Comparison of ENCODE assay signal across 17 cellular contexts in the genomic region with DNA sequence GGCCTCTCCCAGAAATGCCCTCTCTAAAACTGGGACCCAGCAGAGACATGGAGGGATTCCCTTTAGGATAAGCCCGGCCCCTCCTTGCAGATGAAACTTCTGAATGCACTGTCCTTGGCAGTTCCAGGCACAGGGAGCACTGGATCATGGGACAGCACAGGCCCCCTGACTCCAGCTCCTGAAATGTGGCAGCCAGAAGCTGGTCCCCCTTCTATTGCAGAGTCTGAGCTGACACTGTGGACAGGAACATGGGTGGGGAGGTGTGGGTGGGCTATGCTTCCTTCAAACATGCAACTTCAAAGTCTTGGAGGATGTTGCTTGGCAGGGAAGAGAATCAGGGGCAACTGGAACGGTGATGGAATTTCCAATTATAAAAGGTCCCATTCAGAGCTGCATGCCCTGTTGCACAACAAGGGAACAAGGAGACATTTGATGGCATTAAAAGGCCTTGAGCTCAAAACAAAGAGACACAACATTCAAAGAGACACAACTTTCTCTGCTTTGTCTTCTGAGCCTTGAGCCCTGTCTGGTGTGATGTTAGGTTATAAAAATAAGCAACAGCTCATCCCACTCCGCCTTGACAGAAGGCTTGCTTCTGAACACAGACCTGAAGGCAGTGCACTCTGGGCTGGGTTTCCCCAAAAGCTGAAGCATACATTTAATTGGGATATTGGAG.
"Had no signal": no experiment of that assay in that cellular context is flagged by ENCODE, and none has a peak within 500 bp of the region (broad histone marks: within the 10 kb centered on the region; RNA-seq: fewer than 3 reads in every experiment).

No MANE protein-coding gene starts in this region.

- H3K4me3 Mint-ChIP-seq: activated CD4-positive, alpha-beta memory T cell treated with anti-CD3 and anti-CD28 coated beads, Interleukin-2, amount 10 ng/mL, durations not matched to agents 7 days and 5 days; activated naive CD8-positive, alpha-beta T cell treated with anti-CD3 and anti-CD28 coated beads, Interleukin-2, amount 10 ng/mL, durations not matched to agents 7 days and 5 days; nephron; type B pancreatic cell had no signal

- H3K27ac Mint-ChIP-seq: activated CD4-positive, alpha-beta memory T cell treated with anti-CD3 and anti-CD28 coated beads, Interleukin-2, amount 10 ng/mL, durations not matched to agents 7 days and 5 days; activated naive CD8-positive, alpha-beta T cell treated with anti-CD3 and anti-CD28 coated beads, Interleukin-2, amount 10 ng/mL, durations not matched to agents 7 days and 5 days; nephron; type B pancreatic cell had no signal

- H3K4me1 Mint-ChIP-seq: activated CD4-positive, alpha-beta memory T cell treated with anti-CD3 and anti-CD28 coated beads, Interleukin-2, amount 10 ng/mL, durations not matched to agents 7 days and 5 days; activated naive CD8-positive, alpha-beta T cell treated with anti-CD3 and anti-CD28 coated beads, Interleukin-2, amount 10 ng/mL, durations not matched to agents 7 days and 5 days; nephron had no signal

- H2AFZ ChIP-seq: hepatocyte had no signal

- H3K4me3 ChIP-seq: cardiac muscle cell, coronary artery, gastroesophageal sphincter, hepatocyte, ovary, SJSA1, skin epidermis had no signal

- FAIRE-seq: astrocyte had no signal

- H3K36me3 Mint-ChIP-seq: activated naive CD8-positive, alpha-beta T cell treated with anti-CD3 and anti-CD28 coated beads, Interleukin-2, amount 10 ng/mL, durations not matched to agents 7 days and 5 days; type B pancreatic cell had no signal

- H3K27me3 ChIP-seq: cardiac muscle cell, gastroesophageal sphincter, hepatocyte, ovary, SJSA1 had no signal

- ATAC-seq: gastroesophageal sphincter had no signal

- H3K27me3 Mint-ChIP-seq: activated CD4-positive, alpha-beta memory T cell treated with anti-CD3 and anti-CD28 coated beads, Interleukin-2, amount 10 ng/mL, durations not matched to agents 7 days and 5 days; activated naive CD8-positive, alpha-beta T cell treated with anti-CD3 and anti-CD28 coated beads, Interleukin-2, amount 10 ng/mL, durations not matched to agents 7 days and 5 days; type B pancreatic cell had no signal

- H3K27ac ChIP-seq: cardiac muscle cell, coronary artery, epithelial cell of prostate, gastroesophageal sphincter, hepatocyte, ovary, SJSA1, skin epidermis had no signal

- H3K4me2 ChIP-seq: hepatocyte had no signal

- H3K9me3 Mint-ChIP-seq: activated CD4-positive, alpha-beta memory T cell treated with anti-CD3 and anti-CD28 coated beads, Interleukin-2, amount 10 ng/mL, durations not matched to agents 7 days and 5 days; activated naive CD8-positive, alpha-beta T cell treated with anti-CD3 and anti-CD28 coated beads, Interleukin-2, amount 10 ng/mL, durations not matched to agents 7 days and 5 days; type B pancreatic cell had no signal

- H3K36me3 ChIP-seq: cardiac muscle cell, gastroesophageal sphincter, ovary, SJSA1 had no signal

- H3K9me3 ChIP-seq: gastroesophageal sphincter, ovary, SJSA1 had no signal

- H3K79me2 ChIP-seq: hepatocyte had no signal

- DNase-seq: activated CD4-positive, alpha-beta memory T cell treated with anti-CD3 and anti-CD28 coated beads, Interleukin-2, amount 10 ng/mL, durations not matched to agents 7 days and 5 days; activated CD4-positive, alpha-beta T cell treated with anti-CD3 and anti-CD28 coated beads for 1 hour; activated naive CD8-positive, alpha-beta T cell treated with anti-CD3 and anti-CD28 coated beads, Interleukin-2, amount 10 ng/mL, durations not matched to agents 7 days and 5 days; activated T-cell treated with anti-CD3 and anti-CD28 coated beads, Interleukin-2, amount 50 U/mL, for 48 hours; effector memory CD4-positive, alpha-beta T cell; ovary; T-helper 9 cell had no signal
